Comparison of ENCODE assay signal across 27 cellular contexts in genomic region chr5:2272755-2273154, GRCh38.
"Had no signal": no experiment of that assay in that cellular context is flagged by ENCODE, and none has a peak within 500 bp of the region (broad histone marks: within the 10 kb centered on the region; RNA-seq: fewer than 3 reads in every experiment).

No MANE protein-coding gene starts in this region.

- H3K9ac ChIP-seq: neural progenitor cell had no signal

- H3K36me3 ChIP-seq: heart right ventricle, left ventricle myocardium inferior, neural progenitor cell, ovary, right atrium auricular region, right lobe of liver, stomach, thyroid gland, transverse colon, upper lobe of left lung, vagina had no signal

- H3K79me2 ChIP-seq: hepatocyte had no signal

- H3K27ac ChIP-seq: heart right ventricle, hepatocyte, left ventricle myocardium inferior, neural progenitor cell, ovary, psoas muscle, right atrium auricular region, right lobe of liver, skin epidermis, stomach, testis, thyroid gland, transverse colon, upper lobe of left lung, vagina had no signal

- H3K9me3 ChIP-seq: heart right ventricle, left ventricle myocardium inferior, ovary, psoas muscle, right atrium auricular region, right lobe of liver, stomach, testis, thyroid gland, transverse colon, upper lobe of left lung, vagina had no signal

- DNase-seq: heart right ventricle; islet precursor cell; left ventricle myocardium inferior; naive B cell; natural killer cell; nephron progenitor cell; ovary; psoas muscle; right lobe of liver; stimulated activated CD4-positive, alpha-beta T cell treated with anti-CD3 and anti-CD28 coated beads, Interleukin-12 subunit alpha, Interleukin-12 subunit beta, amount 100 ng/mL, for 4 hours; stimulated activated CD4-positive, alpha-beta T cell treated with anti-CD3 and anti-CD28 coated beads, Interleukin-15, amount 100 ng/mL, for 24 hours; stimulated activated CD4-positive, alpha-beta T cell treated with anti-CD3 and anti-CD28 coated beads, Interleukin-2, amount 100 ng/mL, for 24 hours; stimulated activated CD4-positive, alpha-beta T cell treated with anti-CD3 and anti-CD28 coated beads, Interleukin-4, amount 100 ng/mL, for 1 hour; stimulated activated naive B cell treated with anti-CD40 and anti-IgM and Interleukin-4, amounts not matched to agents 10 μg/mL and 1 μg/mL and 100 μg/mL, for 72 hours; stimulated activated naive CD8-positive, alpha-beta T cell treated with anti-CD3 and anti-CD28 coated beads, Interleukin-15, Interleukin-2, amounts not matched to agents 100 U/mL and 50 U/mL, for 24 hours; stomach; testis; thyroid gland; transverse colon; upper lobe of left lung had no signal

- H3K4me3 ChIP-seq: heart right ventricle, hepatocyte, left ventricle myocardium inferior, neural progenitor cell, ovary, psoas muscle, right atrium auricular region, right lobe of liver, skin epidermis, stomach, testis, thyroid gland, transverse colon, upper lobe of left lung, vagina had no signal

- H3K9me3 Mint-ChIP-seq: mesothelial cell of epicardium, natural killer cell, nephron progenitor cell, neural progenitor cell had no signal

- ATAC-seq: heart right ventricle; natural killer cell; psoas muscle; right lobe of liver; stimulated activated naive B cell treated with anti-CD40 and anti-IgM and Interleukin-4, amounts not matched to agents 10 μg/mL and 1 μg/mL and 100 μg/mL, for 72 hours; stimulated activated naive CD8-positive, alpha-beta T cell treated with anti-CD3 and anti-CD28 coated beads, Interleukin-15, Interleukin-2, amounts not matched to agents 100 U/mL and 50 U/mL, for 24 hours had no signal

- H3K27me3 ChIP-seq: hepatocyte, neural progenitor cell, ovary, right atrium auricular region, right lobe of liver, testis, thyroid gland, upper lobe of left lung, vagina had no signal

- H3K4me1 ChIP-seq: heart right ventricle, left ventricle myocardium inferior, psoas muscle, right atrium auricular region, right lobe of liver, stomach, testis, thyroid gland, transverse colon, upper lobe of left lung, vagina had no signal

- H3K4me3 Mint-ChIP-seq: memory B cell; mesothelial cell of epicardium; naive B cell; natural killer cell; nephron progenitor cell; neural progenitor cell; stimulated activated naive B cell treated with anti-CD40 and anti-IgM and Interleukin-4, amounts not matched to agents 10 μg/mL and 1 μg/mL and 100 μg/mL, for 72 hours had no signal

- H3K27ac Mint-ChIP-seq: memory B cell; mesothelial cell of epicardium; naive B cell; natural killer cell; nephron progenitor cell; neural progenitor cell; stimulated activated naive B cell treated with anti-CD40 and anti-IgM and Interleukin-4, amounts not matched to agents 10 μg/mL and 1 μg/mL and 100 μg/mL, for 72 hours had no signal

- H3K4me2 ChIP-seq: hepatocyte, neural progenitor cell had no signal

- H3K27me3 Mint-ChIP-seq: memory B cell had no signal

- H2AFZ ChIP-seq: hepatocyte, neural progenitor cell had no signal

- H3K36me3 Mint-ChIP-seq: memory B cell; mesothelial cell of epicardium; naive B cell; natural killer cell; neural progenitor cell; stimulated activated naive B cell treated with anti-CD40 and anti-IgM and Interleukin-4, amounts not matched to agents 10 μg/mL and 1 μg/mL and 100 μg/mL, for 72 hours had no signal

- H3K4me1 Mint-ChIP-seq: memory B cell; naive B cell; natural killer cell; stimulated activated naive B cell treated with anti-CD40 and anti-IgM and Interleukin-4, amounts not matched to agents 10 μg/mL and 1 μg/mL and 100 μg/mL, for 72 hours had no signal
